Comparison of ENCODE assay signal across 8 cellular contexts in the genomic region with DNA sequence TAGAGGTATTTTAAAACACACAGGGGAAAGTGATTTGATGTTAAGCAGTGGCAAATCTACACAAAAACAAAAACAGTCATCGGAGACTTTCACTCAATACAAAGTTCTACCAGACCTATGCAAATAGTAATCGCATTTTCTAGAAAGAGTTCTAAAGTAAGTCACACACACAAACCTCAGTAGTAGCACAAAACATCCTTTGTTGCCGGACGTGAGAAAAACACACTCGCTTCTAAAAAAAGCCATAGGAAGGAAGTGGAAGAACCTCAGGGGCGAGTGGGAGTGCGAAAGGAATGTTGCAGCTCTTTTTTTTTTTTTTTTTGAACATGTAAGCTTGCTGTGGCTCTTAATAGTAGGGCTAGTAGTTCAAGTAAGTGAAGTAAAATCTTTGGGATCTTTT.
DNase-seq lines count a peak whose midpoint lies in the region; ATAC-seq and TF ChIP-seq lines count a peak whose summit lies in the region.

No MANE protein-coding gene starts in this region.

- peaks cover 60% of the 10 kb centered on the region for H3K4me1 ChIP-seq in upper lobe of right lung
- peaks cover 29% of the 10 kb centered on the region for H3K4me1 ChIP-seq in HAP-1

- H3K36me3 Mint-ChIP-seq in activated CD4-positive, alpha-beta T cell treated with anti-CD3 and anti-CD28 coated beads for 36 hours (ENCODE audit: low read depth), result peaks cover 56% of the 10 kb centered on the region
- peaks cover 2% of the 10 kb centered on the region for H3K36me3 Mint-ChIP-seq in T-helper 17 cell (ENCODE audit: low read depth)

- peak; percentile 37 for ATAC-seq in activated CD4-positive, alpha-beta T cell treated with anti-CD3 and anti-CD28 coated beads for 36 hours
- ATAC-seq in HG02981 (IDR thresholded peaks at IDR 0.05; ENCODE audit: unreplicated experiment) (peak; percentile 38), T-helper 17 cell (peak; percentile 24), upper lobe of right lung (no peak)

- POLR2A ChIA-PET in activated CD4-positive, alpha-beta T cell treated with anti-CD3 and anti-CD28 coated beads for 36 hours (lab: Charles Lee), result interaction anchor here (0.7 kb wide), 1 partner anchor 27 kb away, joined by 7 read pairs; no protein-coding TSS in a partner anchor

- H3K27ac ChIP-seq in upper lobe of right lung, result peak overlapping the region; percentile 48

- no peaks in the 10 kb centered on the region for H3K27me3 Mint-ChIP-seq in activated CD4-positive, alpha-beta T cell treated with anti-CD3 and anti-CD28 coated beads for 36 hours
- no peaks in the 10 kb centered on the region for H3K27me3 Mint-ChIP-seq in T-helper 17 cell

- H3K9me3 Mint-ChIP-seq in activated CD4-positive, alpha-beta T cell treated with anti-CD3 and anti-CD28 coated beads for 36 hours (ENCODE audit: low read depth), result peaks cover 2% of the 10 kb centered on the region

- H3K9me3 ChIP-seq in T-helper 17 cell (ENCODE audit: control insufficient read depth, low read length, poor library complexity, severe bottlenecking) (no peaks in the 10 kb centered on the region), upper lobe of right lung (no peaks in the 10 kb centered on the region), HAP-1 (no peaks in the 10 kb centered on the region)

- intact Hi-C loops in activated CD4-positive, alpha-beta T cell treated with anti-CD3 and anti-CD28 coated beads for 36 hours (cut with DNase I, micrococcal nuclease), result no loop called here
- intact Hi-C loops in upper lobe of right lung (cut with DNase I), result no loop called here

- H3K4me1 Mint-ChIP-seq in activated CD4-positive, alpha-beta T cell treated with anti-CD3 and anti-CD28 coated beads for 36 hours, result peaks cover 89% of the 10 kb centered on the region
- peaks cover 61% of the 10 kb centered on the region for H3K4me1 Mint-ChIP-seq in T-helper 17 cell

- no peak for TF ChIP-seq CTCF in upper lobe of right lung (IDR thresholded peaks at IDR 0.05)

- H3K4me3 Mint-ChIP-seq in activated CD4-positive, alpha-beta T cell treated with anti-CD3 and anti-CD28 coated beads for 36 hours, result peak overlapping the region; percentile 53
- H3K4me3 Mint-ChIP-seq in T-helper 17 cell, result peak overlapping the region; percentile 90

- H3K27me3 ChIP-seq in upper lobe of right lung (no peaks in the 10 kb centered on the region), HAP-1 (ENCODE audit: low read depth) (no peaks in the 10 kb centered on the region)

- H3K4me3 ChIP-seq in upper lobe of right lung (no peak overlapping the region), HAP-1 (no peak overlapping the region)

- peak overlapping the region; percentile 88 for H3K27ac Mint-ChIP-seq in activated CD4-positive, alpha-beta T cell treated with anti-CD3 and anti-CD28 coated beads for 36 hours
- peak overlapping the region; percentile 96 for H3K27ac Mint-ChIP-seq in T-helper 17 cell

- CTCF ChIA-PET in activated CD4-positive, alpha-beta T cell treated with anti-CD3 and anti-CD28 coated beads for 36 hours (lab: Charles Lee), result interaction anchor here (0.6 to 1.7 kb wide), 4 partner anchors 10 to 89 kb away, joined by 3 to 13 read pairs (median 4); a partner anchor contains a TSS

- in situ Hi-C loops in HAP-1 (cut with MboI; ENCODE audit: low sequenced_read_pairs), result no loop called here

- DNase-seq in activated CD4-positive, alpha-beta T cell treated with anti-CD3 and anti-CD28 coated beads for 36 hours, result peak; percentile 42
- DNase-seq in activated CD4-positive, alpha-beta T cell treated with anti-CD3 and anti-CD28 coated beads, Interleukin-2, amount 50 U/mL, for 1 hour, result no peak
- no peak for DNase-seq in T-helper 17 cell
- peak; percentile 22 for DNase-seq in iPS-NIHi7 (ENCODE audit: extremely low spot score)
- no peak for DNase-seq in upper lobe of right lung
- DNase-seq in NCI-H1417 (lab: John Stamatoyannopoulos, UW), result no peak
- no peak for DNase-seq in HAP-1 (ENCODE audit: low spot score in 2 of 2)

- no peaks in the 10 kb centered on the region for H3K36me3 ChIP-seq in upper lobe of right lung
- no peaks in the 10 kb centered on the region for H3K36me3 ChIP-seq in HAP-1 (replicated peaks)

Comparison
In these comparisons a context has a peak if more than half of its experiments do, and no peak if none do; other contexts are left out.
1. DNase-seq: peak in activated CD4-positive, alpha-beta T cell treated with anti-CD3 and anti-CD28 coated beads for 36 hours (single experiment) and iPS-NIHi7 (single experiment); none in activated CD4-positive, alpha-beta T cell treated with anti-CD3 and anti-CD28 coated beads, Interleukin-2, amount 50 U/mL, for 1 hour (single experiment), T-helper 17 cell (0 of 3), upper lobe of right lung (single experiment), NCI-H1417 (0 of 3) and HAP-1 (0 of 2).